ENCODE assay signal across 16 cellular contexts in genomic region chr2:20074001-20074648, GRCh38. TPM values are rescaled to one million over a fixed set of nuclear protein-coding genes. Genes with fewer than 3 reads are reported as not detected.
A peak's percentile ranks its signal among the peaks of the same experiment; 100 is the strongest.
DNase-seq lines count a peak whose midpoint lies in the region; ATAC-seq and TF ChIP-seq lines count a peak whose summit lies in the region.
"Had no signal": no experiment of that assay in that cellular context is flagged by ENCODE, and none has a peak within 500 bp of the region (broad histone marks: within the 10 kb centered on the region; RNA-seq: fewer than 3 reads in every experiment).

No MANE protein-coding gene starts in this region.

- H3K4me2 ChIP-seq in mammary epithelial cell (ENCODE audit: insufficient read depth, low read depth, low read length) (no peak overlapping the region), SK-N-SH (no peak overlapping the region)

- no peaks in the 10 kb centered on the region for H3K36me3 Mint-ChIP-seq in MCF 10A (ENCODE audit: insufficient read depth, unreplicated experiment)
- H3K36me3 Mint-ChIP-seq: T-cell had no signal

- BruUV-seq in MCF 10A (replicated peaks; lab: Mats Ljungman, UMichigan) (no TSS peak), mammary epithelial cell (replicated peaks; lab: Mats Ljungman, UMichigan) (no TSS peak)

- peaks cover 17% of the 10 kb centered on the region for H3K4me1 ChIP-seq in mammary epithelial cell (ENCODE audit: insufficient read depth, low read length)
- peaks cover 16 to 52% of the 10 kb centered on the region in 2 experiments for H3K4me1 ChIP-seq in SK-N-SH (ENCODE audit: control insufficient read depth in 1 of 2, insufficient read depth in 2 of 2, low read depth in 1 of 2, low read length in 1 of 2)
- H3K4me1 ChIP-seq in uterus: peaks cover 0 to 1% of the 10 kb centered on the region in 2 donors
- H3K4me1 ChIP-seq: colonic mucosa had no signal

- dilution Hi-C loops in mammary epithelial cell (cut with HindIII; ENCODE audit: low sequenced_read_pairs): no loop called here

- no peak overlapping the region for H3K4me3 ChIP-seq in mammary epithelial cell (replicated peaks in 1 of 3; ENCODE audit: insufficient read depth in 1 of 3, low read depth in 2 of 3, low read length in 3 of 3)
- no peak overlapping the region for H3K4me3 ChIP-seq in SK-N-SH (ENCODE audit: low read depth in 2 of 2, low read length in 1 of 2)
- no peak overlapping the region for H3K4me3 ChIP-seq in uterus
- H3K4me3 ChIP-seq: colonic mucosa had no signal

- no peak overlapping the region for H3K4me3 Mint-ChIP-seq in MCF 10A (ENCODE audit: unreplicated experiment)
- H3K4me3 Mint-ChIP-seq: nephron progenitor cell, T-cell had no signal

- no peaks in the 10 kb centered on the region for H3K79me2 ChIP-seq in mammary epithelial cell (ENCODE audit: insufficient read depth, low read length)
- no peaks in the 10 kb centered on the region for H3K79me2 ChIP-seq in SK-N-SH (ENCODE audit: insufficient read depth)

- TF ChIP-seq RAD21 in SK-N-SH (IDR thresholded peaks at IDR 0.05; ENCODE audit: low read length): no peak

- CTCF ChIA-PET in MCF 10A (lab: Yijun Ruan, JAX): interaction anchor here (1.0 to 2.9 kb wide), 2 partner anchors 24 to 58 kb away, joined by 3 to 10 read pairs; no protein-coding TSS in a partner anchor
- CTCF ChIA-PET in mammary epithelial cell (lab: Charles Lee; ENCODE audit: low non-redundant PET): no interaction called here
- CTCF ChIA-PET in SK-N-SH (lab: Yijun Ruan, JAX): interaction anchor here (0.9 to 3.5 kb wide), 7 partner anchors 17 to 568 kb away, joined by 3 to 23 read pairs (median 6); no protein-coding TSS in a partner anchor

- TF ChIP-seq POLR2A in uterus (IDR thresholded peaks at IDR 0.05): no peak

- peaks cover 25% of the 10 kb centered on the region for H3F3A ChIP-seq in SK-N-SH (replicated peaks; ENCODE audit: insufficient read depth)

- H3K27me3 ChIP-seq in mammary epithelial cell (ENCODE audit: insufficient read depth, low read length): no peaks in the 10 kb centered on the region
- no peaks in the 10 kb centered on the region for H3K27me3 ChIP-seq in SK-N-SH (ENCODE audit: insufficient read depth)
- no peaks in the 10 kb centered on the region for H3K27me3 ChIP-seq in uterus
- H3K27me3 ChIP-seq: colonic mucosa had no signal

- no peak for TF ChIP-seq CTCF in MCF 10A (IDR thresholded peaks at IDR 0.05; ENCODE audit: unreplicated experiment)
- no peak for TF ChIP-seq CTCF in mammary epithelial cell (conservative IDR thresholded peaks at IDR 0.05 in 1 of 2, IDR thresholded peaks at IDR 0.05 in 1 of 2; ENCODE audit: extremely low read depth in 1 of 2, insufficient read depth in 1 of 2, low read depth in 1 of 2, low read length in 2 of 2)
- no peak for TF ChIP-seq CTCF in SK-N-SH (IDR thresholded peaks at IDR 0.05)
- no peak for TF ChIP-seq CTCF in uterus (IDR thresholded peaks at IDR 0.05)

- intact Hi-C loops in MCF 10A (cut with micrococcal nuclease): no loop called here
- intact Hi-C loops in mammary epithelial cell (cut with micrococcal nuclease): no loop called here
- intact Hi-C loops in left ventricle myocardium superior (cut with micrococcal nuclease): no loop called here
- intact Hi-C loops in uterus (cut with DNase I; ENCODE audit: low total_unique reads): no loop called here

- TF ChIP-seq EP300 in SK-N-SH (IDR thresholded peaks at IDR 0.05; ENCODE audit: borderline replicate concordance in 1 of 2, low read depth in 1 of 2, low read length in 1 of 2): peak in 1 of 2 experiments; percentile 78; a peak in 2 of 4 replicates

- H3K9ac ChIP-seq in mammary epithelial cell (ENCODE audit: insufficient read depth, low read length) (no peak overlapping the region), SK-N-SH (no peak overlapping the region)

- H3K27ac Mint-ChIP-seq in MCF 10A (ENCODE audit: low read depth, unreplicated experiment): peak overlapping the region; percentile 87
- H3K27ac Mint-ChIP-seq: T-cell had no signal

- H3K27ac ChIP-seq in mammary epithelial cell (ENCODE audit: insufficient read depth, low read depth, low read length): no peak overlapping the region
- H3K27ac ChIP-seq in SK-N-SH (ENCODE audit: low read depth in 2 of 2, low read length in 1 of 2): peak overlapping the region; percentile 98 to 99; a peak in 3 of 4 replicates
- H3K27ac ChIP-seq in uterus: peak overlapping the region; percentile 87 to 90
- H3K27ac ChIP-seq: colonic mucosa had no signal

- 82% methylated on average over 9 of the region's 9 CpGs for WGBS in mammary epithelial cell (ENCODE audit: low coverage, missing lambda C conversion rate)
- 69% methylated on average over 9 of the region's 9 CpGs for WGBS in SK-N-SH (ENCODE audit: low lambda C conversion rate)

- peak; percentile 8 for ATAC-seq in left ventricle myocardium superior
- no peak for ATAC-seq in HG02870 (IDR thresholded peaks at IDR 0.05; ENCODE audit: unreplicated experiment)
- ATAC-seq: esophagus mucosa, T-cell had no signal

- H2AFZ ChIP-seq in mammary epithelial cell (ENCODE audit: low read depth, low read length): no peak overlapping the region
- no peak overlapping the region for H2AFZ ChIP-seq in SK-N-SH (ENCODE audit: low read depth)

- in situ Hi-C loops in mammary epithelial cell (cut with MboI; ENCODE audit: low sequenced_read_pairs in 2 of 2): no loop called here

- H4K20me1 ChIP-seq in mammary epithelial cell (ENCODE audit: insufficient read depth, low read length) (no peaks in the 10 kb centered on the region), SK-N-SH (ENCODE audit: insufficient read depth) (no peaks in the 10 kb centered on the region)

- no peaks in the 10 kb centered on the region for H3K9me2 ChIP-seq in SK-N-SH

- DNase-seq in MCF 10A (ENCODE audit: unreplicated experiment) (no peak), mammary epithelial cell (no peak), SK-N-SH (peak; percentile 57), left ventricle myocardium superior (no peak), uterus (no peak), NAMALWA (ENCODE audit: low spot score) (no peak), SHP77 treated with DMSO at 0.1 percent for 48 hours (lab: John Stamatoyannopoulos, UW) (no peak)
- DNase-seq: activated CD4-positive, alpha-beta T cell treated with anti-CD3 and anti-CD28 coated beads for 1 hour; Caco-2; colonic mucosa; KBM-7; NCI-H2081; nephron progenitor cell; T-cell had no signal

- H3K9me3 Mint-ChIP-seq in MCF 10A (ENCODE audit: unreplicated experiment): no peaks in the 10 kb centered on the region
- H3K9me3 Mint-ChIP-seq: T-cell had no signal

- H3K27me3 Mint-ChIP-seq in MCF 10A (ENCODE audit: insufficient read depth, unreplicated experiment): no peaks in the 10 kb centered on the region

- H3K36me3 ChIP-seq in mammary epithelial cell (ENCODE audit: insufficient read depth, low read length) (no peaks in the 10 kb centered on the region), SK-N-SH (replicated peaks in 1 of 2; ENCODE audit: control insufficient read depth in 1 of 2, insufficient read depth in 2 of 2, low read length in 1 of 2) (no peaks in the 10 kb centered on the region), uterus (no peaks in the 10 kb centered on the region)
- H3K36me3 ChIP-seq: colonic mucosa had no signal

- peaks cover 34% of the 10 kb centered on the region for H3K4me1 Mint-ChIP-seq in MCF 10A (ENCODE audit: insufficient read depth, unreplicated experiment)
- H3K4me1 Mint-ChIP-seq: T-cell had no signal

- H3K9me3 ChIP-seq in mammary epithelial cell (replicated peaks; ENCODE audit: insufficient read depth, low read length) (peaks cover 3% of the 10 kb centered on the region), SK-N-SH (no peaks in the 10 kb centered on the region), uterus (no peaks in the 10 kb centered on the region)
- H3K9me3 ChIP-seq: Caco-2, colonic mucosa had no signal

- POLR2A ChIA-PET in MCF 10A (lab: Yijun Ruan, JAX) (interaction anchor here (0.6 to 17.0 kb wide), 2 partner anchors 12 to 22 kb away, joined by 3 to 522 read pairs; partner anchors contain the start of gene LAPTM4A), SK-N-SH (lab: Yijun Ruan, JAX) (interaction anchor here (1.6 to 2.8 kb wide), 2 partner anchors 20 to 22 kb away, joined by 4 to 18 read pairs; partner anchors contain the start of gene LAPTM4A)

TF ChIP-seq in SK-N-SH, 30 proteins besides CTCF, POLR2A, EP300 and RAD21 (continues in another document):
- TF ChIP-seq GABPA (IDR thresholded peaks at IDR 0.05; ENCODE audit: low read depth) (no peak), SIN3A (IDR thresholded peaks at IDR 0.05; ENCODE audit: borderline replicate concordance, low read depth, low read length) (no peak), CHD2 (IDR thresholded peaks at IDR 0.05; ENCODE audit: low read length, partially characterized antibody) (peak; percentile 60), NRF1 (IDR thresholded peaks at IDR 0.05; ENCODE audit: low read depth, low read length) (no peak)
- TF ChIP-seq, protein P1, sequence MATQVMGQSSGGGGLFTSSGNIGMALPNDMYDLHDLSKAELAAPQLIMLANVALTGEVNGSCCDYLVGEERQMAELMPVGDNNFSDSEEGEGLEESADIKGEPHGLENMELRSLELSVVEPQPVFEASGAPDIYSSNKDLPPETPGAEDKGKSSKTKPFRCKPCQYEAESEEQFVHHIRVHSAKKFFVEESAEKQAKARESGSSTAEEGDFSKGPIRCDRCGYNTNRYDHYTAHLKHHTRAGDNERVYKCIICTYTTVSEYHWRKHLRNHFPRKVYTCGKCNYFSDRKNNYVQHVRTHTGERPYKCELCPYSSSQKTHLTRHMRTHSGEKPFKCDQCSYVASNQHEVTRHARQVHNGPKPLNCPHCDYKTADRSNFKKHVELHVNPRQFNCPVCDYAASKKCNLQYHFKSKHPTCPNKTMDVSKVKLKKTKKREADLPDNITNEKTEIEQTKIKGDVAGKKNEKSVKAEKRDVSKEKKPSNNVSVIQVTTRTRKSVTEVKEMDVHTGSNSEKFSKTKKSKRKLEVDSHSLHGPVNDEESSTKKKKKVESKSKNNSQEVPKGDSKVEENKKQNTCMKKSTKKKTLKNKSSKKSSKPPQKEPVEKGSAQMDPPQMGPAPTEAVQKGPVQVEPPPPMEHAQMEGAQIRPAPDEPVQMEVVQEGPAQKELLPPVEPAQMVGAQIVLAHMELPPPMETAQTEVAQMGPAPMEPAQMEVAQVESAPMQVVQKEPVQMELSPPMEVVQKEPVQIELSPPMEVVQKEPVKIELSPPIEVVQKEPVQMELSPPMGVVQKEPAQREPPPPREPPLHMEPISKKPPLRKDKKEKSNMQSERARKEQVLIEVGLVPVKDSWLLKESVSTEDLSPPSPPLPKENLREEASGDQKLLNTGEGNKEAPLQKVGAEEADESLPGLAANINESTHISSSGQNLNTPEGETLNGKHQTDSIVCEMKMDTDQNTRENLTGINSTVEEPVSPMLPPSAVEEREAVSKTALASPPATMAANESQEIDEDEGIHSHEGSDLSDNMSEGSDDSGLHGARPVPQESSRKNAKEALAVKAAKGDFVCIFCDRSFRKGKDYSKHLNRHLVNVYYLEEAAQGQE (IDR thresholded peaks at IDR 0.05; ENCODE audit: low read depth, low read length): no peak

RNA-seq across cellular contexts. Expression of gene LAPTM4A, which starts 22.7 kb away (rescaled TPM):
- total RNA-seq in MCF 10A (2022) (145 and 160 TPM in 2 replicates), mammary epithelial cell (100 to 1,000 TPM; 160 to 162 TPM), left ventricle myocardium superior (246 TPM), uterus (100 to 1,000 TPM; 255 to 386 (median 292) TPM)
- polyA plus RNA-seq in mammary epithelial cell (223 TPM), SK-N-SH (2012; rRNA removed) (306 and 350 TPM in 2 replicates)
- 181 TPM for polyA minus RNA-seq in mammary epithelial cell
- 391 and 431 TPM in 2 replicates for polyA plus RNA-seq in SK-N-SH (2012; cell fraction: cytosol; rRNA removed)
- polyA plus RNA-seq in SK-N-SH (2012; cell fraction: nucleus; rRNA removed): 69.8 and 155 TPM in 2 replicates
